8 cellular contexts compared by ENCODE assay signal in genomic region chr14:65413739-65414045, GRCh38. TPM values are rescaled to one million over a fixed set of nuclear protein-coding genes. Genes with fewer than 3 reads are reported as not detected.
DNase-seq lines count a peak whose midpoint lies in the region; ATAC-seq, FAIRE-seq and TF ChIP-seq lines count a peak whose summit lies in the region.

No MANE protein-coding gene starts in this region.

- ATAC-seq in HepG2 (no peak), HG03280 (IDR thresholded peaks at IDR 0.05; ENCODE audit: unreplicated experiment) (no peak)

- no peaks in the 10 kb centered on the region for H3K9me3 ChIP-seq in adrenal gland (replicated peaks in 1 of 3)
- no peaks in the 10 kb centered on the region for H3K9me3 ChIP-seq in HepG2 (ENCODE audit: low read length)
- no peaks in the 10 kb centered on the region for H3K9me3 ChIP-seq in thymus (ENCODE audit: control insufficient read depth)

- 20 to 29% (median 24%) methylated on average over 6 of the region's 6 CpGs for WGBS in adrenal gland, 4 donors
- WGBS in HepG2 (ENCODE audit: low lambda C conversion rate), result 8% methylated on average over 6 of the region's 6 CpGs
- 15% methylated on average over 6 of the region's 6 CpGs for WGBS in thymus

- H3K9ac ChIP-seq in HepG2 (ENCODE audit: insufficient read depth, low read depth, low read length), result peak overlapping the region; percentile 77

- peaks cover 0 to 15% of the 10 kb centered on the region in 2 donors for H3K4me1 ChIP-seq in adrenal gland (replicated peaks in 1 of 2)
- peaks cover 23% of the 10 kb centered on the region for H3K4me1 ChIP-seq in HepG2 (ENCODE audit: insufficient read depth, low read length)
- peaks cover 9% of the 10 kb centered on the region for H3K4me1 ChIP-seq in thymus (ENCODE audit: control insufficient read depth, insufficient read depth, low read length)

- peak overlapping the region; percentile 46 to 92 (median 76) for H3K4me3 ChIP-seq in adrenal gland
- H3K4me3 ChIP-seq in HepG2 (replicated peaks in 1 of 3; ENCODE audit: insufficient read depth in 1 of 3, low read depth in 2 of 3, low read length in 3 of 3), result peak overlapping the region; percentile 86 to 94 (median 93)
- H3K4me3 ChIP-seq in thymus (ENCODE audit: low read length), result peak overlapping the region; percentile 92

- POLR2A ChIA-PET in HepG2 (lab: Yijun Ruan, JAX), result interaction anchor here (1.2 to 1.8 kb wide), 4 partner anchors 111 to 175 kb away, joined by 3 to 12 read pairs (median 8); no protein-coding TSS in a partner anchor

- peak overlapping the region; percentile 99 for H3K4me2 ChIP-seq in HepG2 (ENCODE audit: low read depth, low read length)

- CTCF ChIA-PET in HepG2 (lab: Yijun Ruan, JAX; ENCODE audit: low intra/inter-chr PET ratio, low total read pairs), result interaction anchor here (0.7 kb wide), 1 partner anchor 250 kb away, joined by 3 read pairs; no protein-coding TSS in a partner anchor

- no peak for TF ChIP-seq CTCF in adrenal gland (IDR thresholded peaks at IDR 0.05)
- no peak for TF ChIP-seq CTCF in HepG2 (CRISPR knock-in tag; IDR thresholded peaks at IDR 0.05)

- no peak for TF ChIP-seq POLR2A in adrenal gland (IDR thresholded peaks at IDR 0.05)
- no peak for TF ChIP-seq POLR2A in HepG2 (IDR thresholded peaks at IDR 0.05; ENCODE audit: insufficient read depth in 1 of 2, low read depth in 2 of 2, low read length in 2 of 2)
- no peak for TF ChIP-seq POLR2A in H54 (IDR thresholded peaks at IDR 0.05; ENCODE audit: low read depth, low read length)

- TF ChIP-seq EP300 in HepG2 (IDR thresholded peaks at IDR 0.05; ENCODE audit: low read depth in 2 of 2, low read length in 2 of 2), result no peak
- no peak for TF ChIP-seq EP300 in HepG2 (CRISPR knock-in tag; IDR thresholded peaks at IDR 0.05; ENCODE audit: borderline replicate concordance)

- in situ Hi-C loops in HepG2 (cut with HindIII; ENCODE audit: extremely low pct_ligation_motif_present, low pct_unique_long_range_greater_than_20kb), result loop anchor here (5.0 to 10.0 kb wide), 3 partner anchors 186 to 541 kb away; no protein-coding TSS in a partner anchor

- H3K27ac ChIP-seq in adrenal gland (peak overlapping the region in 2 of 5 donors; percentile 93 to 94), HepG2 (ENCODE audit: extremely low read length, insufficient read depth, low read length) (no peak overlapping the region), thymus (ENCODE audit: low read depth) (peak overlapping the region; percentile 64)

- FAIRE-seq in HepG2 (lab: Jason Lieb, UNC), result no peak
- no peak for FAIRE-seq in H54 (lab: Jason Lieb, UNC)

- H3K36me3 ChIP-seq in adrenal gland (replicated peaks in 1 of 2) (no peaks in the 10 kb centered on the region), HepG2 (replicated peaks in 1 of 2; ENCODE audit: control insufficient read depth in 1 of 2, insufficient read depth in 2 of 2, low read length in 2 of 2) (no peaks in the 10 kb centered on the region), thymus (ENCODE audit: control insufficient read depth, insufficient read depth) (no peaks in the 10 kb centered on the region)

- DNase-seq in activated T-cell treated with anti-CD3 and anti-CD28 coated beads for 24 hours (ENCODE audit: low read depth) (peak; percentile 4), adrenal gland (no peak), HepG2 (ENCODE audit: low spot score) (no peak), H54 (ENCODE audit: insufficient read length, low spot score) (no peak), NCI-H524 treated with DMSO at 0.1 percent for 48 hours (lab: John Stamatoyannopoulos, UW) (no peak)
- DNase-seq in activated T-cell treated with anti-CD3 and anti-CD28 coated beads, Interleukin-2, amount 50 U/mL, for 1 hour, result no peak

- TF ChIP-seq RAD21 in HepG2 (CRISPR knock-in tag; IDR thresholded peaks at IDR 0.05), result no peak

- intact Hi-C loops in adrenal gland (cut with DNase I), result loop anchor here (5.0 kb wide), 4 partner anchors 186 to 544 kb away; no protein-coding TSS in a partner anchor
- intact Hi-C loops in HepG2 (cut with micrococcal nuclease; ENCODE audit: unreplicated experiment), result loop anchor here (2.0 to 10.0 kb wide), 3 partner anchors 187 to 661 kb away; no protein-coding TSS in a partner anchor

- H4K20me1 ChIP-seq in HepG2 (ENCODE audit: insufficient read depth, low read length), result no peaks in the 10 kb centered on the region

- no TSS peak for BruUV-seq in HepG2 (replicated peaks; lab: Mats Ljungman, UMichigan)

- H3K79me2 ChIP-seq in HepG2 (ENCODE audit: insufficient read depth, low read length), result peaks cover 18% of the 10 kb centered on the region

- no peak overlapping the region for H2AFZ ChIP-seq in HepG2 (ENCODE audit: low read length)

- H3K27me3 ChIP-seq in adrenal gland (no peaks in the 10 kb centered on the region), HepG2 (ENCODE audit: control insufficient read depth in 1 of 2, insufficient read depth in 2 of 2, low read length in 2 of 2) (no peaks in the 10 kb centered on the region), thymus (ENCODE audit: control insufficient read depth, insufficient read depth) (no peaks in the 10 kb centered on the region)

TF ChIP-seq in HepG2, 621 proteins besides CTCF, POLR2A, EP300 and RAD21 (continues in another document):
- TF ChIP-seq ETS1 (CRISPR knock-in tag; IDR thresholded peaks at IDR 0.05) (no peak), ZNF280B (CRISPR knock-in tag; IDR thresholded peaks at IDR 0.05; ENCODE audit: borderline replicate concordance) (no peak), ZNF431 (CRISPR knock-in tag; IDR thresholded peaks at IDR 0.05; ENCODE audit: borderline replicate concordance, low read depth) (no peak), GZF1 (CRISPR knock-in tag; IDR thresholded peaks at IDR 0.05) (no peak), RBAK (CRISPR knock-in tag; IDR thresholded peaks at IDR 0.05) (no peak), TFAP4 (IDR thresholded peaks at IDR 0.05; ENCODE audit: borderline replicate concordance, low read depth) (no peak)

RNA-seq across cellular contexts. Expression of gene FUT8, which starts 1.2 kb away (rescaled TPM):
- total RNA-seq in adrenal gland, result 10 to 100 TPM; 14.3 to 32.1 (median 24.1) TPM
- 10 to 100 TPM in 1 of 3 donors, 1 to 10 TPM in 2; 7.8 to 19.1 (median 8.4) TPM for polyA plus RNA-seq in adrenal gland
- total RNA-seq in HepG2 (2016; rRNA removed; fragmentation: Illumina TruSeq; extraction: Trizol), result 14.9 and 17.5 TPM in 2 replicates
- 27.3 and 31.5 TPM in 2 replicates for total RNA-seq in HepG2 (2016; cell fraction: cytosol; rRNA removed; fragmentation: Illumina TruSeq; extraction: Trizol; ENCODE audit: low read depth)
- 16.8 and 18.2 TPM in 2 replicates for total RNA-seq in HepG2 (2016; cell fraction: insoluble cytoplasmic fraction; rRNA removed; fragmentation: Illumina TruSeq; extraction: Trizol)
- total RNA-seq in HepG2 (2016; cell fraction: membrane; rRNA removed; fragmentation: Illumina TruSeq; extraction: Trizol), result 16.1 and 17.6 TPM in 2 replicates
- total RNA-seq in HepG2 (2016; cell fraction: nucleus; rRNA removed; fragmentation: Illumina TruSeq; extraction: Trizol), result 20.6 and 24.1 TPM in 2 replicates
- 7.3 and 9.3 TPM in 2 replicates for polyA plus RNA-seq in HepG2 (2011; rRNA removed)
- polyA plus RNA-seq in HepG2 (2011; cell fraction: cytosol; rRNA removed), result 6.1 and 8.1 TPM in 2 replicates
- 2.8 and 3.7 TPM in 2 replicates for polyA plus RNA-seq in HepG2 (2011; cell fraction: nucleus; rRNA removed)
- 5.4 and 7.4 TPM in 2 replicates for polyA plus RNA-seq in HepG2 (2012)
- polyA plus RNA-seq in HepG2 (2016; cell fraction: cytosol; fragmentation: Illumina TruSeq; extraction: Trizol; ENCODE audit: low read depth), result 1.4 and 1.9 TPM in 2 replicates
- polyA plus RNA-seq in HepG2 (2016; cell fraction: insoluble cytoplasmic fraction; fragmentation: Illumina TruSeq; extraction: Trizol; ENCODE audit: low read depth), result 11.2 and 11.7 TPM in 2 replicates
- polyA plus RNA-seq in HepG2 (2016; cell fraction: membrane; fragmentation: Illumina TruSeq; extraction: Trizol; ENCODE audit: low read depth), result 5.5 and 6.3 TPM in 2 replicates
- 14.0 and 14.3 TPM in 2 replicates for polyA plus RNA-seq in HepG2 (2016; cell fraction: nucleus; fragmentation: Illumina TruSeq; extraction: Trizol; ENCODE audit: insufficient read depth, low read depth)
- polyA minus RNA-seq in HepG2 (2011; rRNA and poly(A)+ RNA removed; ENCODE audit: low replicate concordance), result 10.7 and 14.3 TPM in 2 replicates
- polyA minus RNA-seq in HepG2 (2011; cell fraction: cytosol; rRNA and poly(A)+ RNA removed), result 8.0 and 10.0 TPM in 2 replicates
- polyA minus RNA-seq in HepG2 (2011; cell fraction: nucleus; rRNA and poly(A)+ RNA removed), result 21.5 and 25.2 TPM in 2 replicates
- polyA plus RNA-seq in thymus, result 15.0 TPM
